In genomic region chr9:73371801-73372200, GRCh38 we compare ENCODE assay signal across 14 cellular contexts.
"Had no signal": no experiment of that assay in that cellular context is flagged by ENCODE, and none has a peak within 500 bp of the region (broad histone marks: within the 10 kb centered on the region; RNA-seq: fewer than 3 reads in every experiment).

No MANE protein-coding gene starts in this region.

- DNase-seq: activated CD4-positive, alpha-beta T cell treated with anti-CD3 and anti-CD28 coated beads for 1 hour; activated CD4-positive, alpha-beta T cell treated with anti-CD3 and anti-CD28 coated beads, Interleukin-2, amount 50 U/mL, for 48 hours; activated gamma-delta T cell; foreskin melanocyte; kidney glomerular epithelial cell; left ventricle myocardium superior; right cardiac atrium; stimulated activated CD4-positive, alpha-beta T cell treated with anti-CD3 and anti-CD28 coated beads, Interleukin-15, amount 100 ng/mL, for 24 hours; stimulated activated CD4-positive, alpha-beta T cell treated with anti-CD3 and anti-CD28 coated beads, Interleukin-2, amount 100 ng/mL, for 48 hours; stimulated activated naive CD8-positive, alpha-beta T cell treated with anti-CD3 and anti-CD28 coated beads, Interleukin-15, amount 100 ng/mL, for 72 hours; T-helper 17 cell; trophoblast cell had no signal

- H3K4me3 ChIP-seq: skin epidermis, vagina had no signal
